Comparison of ENCODE assay signal across 8 cellular contexts in the genomic region with DNA sequence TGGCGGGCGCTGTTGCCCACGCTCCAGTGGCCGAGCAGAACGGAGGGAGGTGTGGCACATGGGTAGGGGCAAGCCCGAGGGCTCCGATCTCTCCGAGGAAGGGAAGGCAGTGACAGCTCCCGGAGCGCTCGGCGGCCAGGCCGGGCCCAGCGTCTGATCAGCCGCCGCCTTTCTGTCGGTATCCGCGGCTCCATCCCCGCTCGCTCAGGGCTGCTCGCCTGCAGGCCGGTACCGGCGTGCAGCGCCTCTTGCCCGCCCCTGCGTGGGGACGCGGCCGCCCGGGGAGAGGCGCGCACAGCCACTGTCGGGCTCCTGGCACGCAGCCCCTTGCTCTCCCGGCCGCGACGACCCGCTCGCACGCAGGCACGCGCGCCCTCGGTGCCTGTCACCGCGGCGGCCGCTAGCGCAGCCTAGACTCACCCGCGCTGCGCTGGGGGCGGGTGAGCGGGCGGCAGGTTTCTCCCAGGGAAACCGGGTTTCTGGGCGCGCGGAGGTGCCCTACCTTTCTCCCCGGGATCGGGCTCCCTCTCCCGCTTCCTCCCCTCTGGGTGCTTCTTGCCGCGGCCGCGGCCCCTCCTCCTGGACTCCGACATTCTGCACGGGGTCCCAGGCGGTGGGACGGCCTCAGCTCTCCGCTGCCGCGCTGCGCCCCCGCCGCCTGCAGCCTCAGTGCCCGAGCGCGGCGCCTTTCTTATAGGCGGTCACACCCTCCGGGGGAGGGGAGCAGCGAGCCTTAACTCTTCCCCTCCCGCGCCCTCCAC.
DNase-seq lines count a peak whose midpoint lies in the region; TF ChIP-seq lines count a peak whose summit lies in the region.

No MANE protein-coding gene starts in this region.

- H3K9me3 Mint-ChIP-seq in progenitor cell of endocrine pancreas (ENCODE audit: low read depth) = no peaks in the 10 kb centered on the region
- H3K9me3 Mint-ChIP-seq in T-helper 2 cell treated with Interferon-gamma antibody and Interleukin-4, amounts not matched to agents 5 μg/mL and 100 μg/mL, for 36 hours = no peaks in the 10 kb centered on the region

- peak overlapping the region; percentile 38 for H3K4me3 ChIP-seq in ACC112 (ENCODE audit: low read depth, low read length)
- H3K4me3 ChIP-seq in right atrium auricular region = peak overlapping the region; percentile 34 to 57

- DNase-seq in GM19238 (ENCODE audit: insufficient read length, low spot score) (peak; percentile 38), right atrium auricular region (ENCODE audit: low spot score) (no peak), progenitor cell of endocrine pancreas (ENCODE audit: low spot score, unreplicated experiment) (peak; percentile 39), NCI-H2081 treated with DMSO at 0.1 percent for 48 hours (lab: John Stamatoyannopoulos, UW) (no peak), cerebellar nuclear complex (lab: John Stamatoyannopoulos, UW) (no peak)
- DNase-seq in activated T-cell treated with anti-CD3 and anti-CD28 coated beads, Interleukin-2, amount 50 U/mL, for 48 hours = peak; percentile 25 to 37
- DNase-seq in T-helper 2 cell treated with Interferon-gamma antibody and Interleukin-4, amounts not matched to agents 5 μg/mL and 100 μg/mL, for 36 hours (ENCODE audit: low spot score) = no peak

- TF ChIP-seq CTCF in right atrium auricular region (IDR thresholded peaks at IDR 0.05) = no peak
- no peak for TF ChIP-seq CTCF in progenitor cell of endocrine pancreas (IDR thresholded peaks at IDR 0.05; ENCODE audit: unreplicated experiment)

- no peak overlapping the region for H3K27ac ChIP-seq in ACC112 (ENCODE audit: low read depth, low read length)
- no peak overlapping the region for H3K27ac ChIP-seq in right atrium auricular region

- peaks cover 49% of the 10 kb centered on the region for H3K27me3 Mint-ChIP-seq in progenitor cell of endocrine pancreas
- H3K27me3 Mint-ChIP-seq in T-helper 2 cell treated with Interferon-gamma antibody and Interleukin-4, amounts not matched to agents 5 μg/mL and 100 μg/mL, for 36 hours (ENCODE audit: low read depth) = peaks cover 32% of the 10 kb centered on the region

- H3K36me3 Mint-ChIP-seq in progenitor cell of endocrine pancreas (ENCODE audit: insufficient read depth) = no peaks in the 10 kb centered on the region
- no peaks in the 10 kb centered on the region for H3K36me3 Mint-ChIP-seq in T-helper 2 cell treated with Interferon-gamma antibody and Interleukin-4, amounts not matched to agents 5 μg/mL and 100 μg/mL, for 36 hours (ENCODE audit: low read depth)

- no peaks in the 10 kb centered on the region for H3K4me1 ChIP-seq in ACC112 (ENCODE audit: control insufficient read depth, insufficient read depth, low read length, unreplicated experiment)
- H3K4me1 ChIP-seq in right atrium auricular region = peaks cover 0 to 21% of the 10 kb centered on the region in 2 donors

- H3K27me3 ChIP-seq in ACC112 (ENCODE audit: insufficient read depth, low read length) = peaks cover 87% of the 10 kb centered on the region
- no peaks in the 10 kb centered on the region for H3K27me3 ChIP-seq in right atrium auricular region

- no peak overlapping the region for H3K27ac Mint-ChIP-seq in progenitor cell of endocrine pancreas
- H3K27ac Mint-ChIP-seq in T-helper 2 cell treated with Interferon-gamma antibody and Interleukin-4, amounts not matched to agents 5 μg/mL and 100 μg/mL, for 36 hours = no peak overlapping the region

- H3K4me3 Mint-ChIP-seq in progenitor cell of endocrine pancreas (ENCODE audit: low read depth) = peak overlapping the region; percentile 63
- H3K4me3 Mint-ChIP-seq in T-helper 2 cell treated with Interferon-gamma antibody and Interleukin-4, amounts not matched to agents 5 μg/mL and 100 μg/mL, for 36 hours = no peak overlapping the region

- peaks cover 3% of the 10 kb centered on the region for H3K4me1 Mint-ChIP-seq in progenitor cell of endocrine pancreas (ENCODE audit: low read depth)
- H3K4me1 Mint-ChIP-seq in T-helper 2 cell treated with Interferon-gamma antibody and Interleukin-4, amounts not matched to agents 5 μg/mL and 100 μg/mL, for 36 hours (ENCODE audit: low read depth) = no peaks in the 10 kb centered on the region

- no peak overlapping the region for H2AFZ ChIP-seq in ACC112 (ENCODE audit: low read length, unreplicated experiment)

- no peaks in the 10 kb centered on the region for H3K36me3 ChIP-seq in ACC112 (ENCODE audit: insufficient read depth, low read length)
- no peaks in the 10 kb centered on the region for H3K36me3 ChIP-seq in right atrium auricular region

- no peaks in the 10 kb centered on the region for H3K79me2 ChIP-seq in ACC112 (ENCODE audit: control insufficient read depth, insufficient read depth, low read length, unreplicated experiment)

- H3K9me3 ChIP-seq in right atrium auricular region = no peaks in the 10 kb centered on the region

Comparison
In these comparisons a context has a peak if more than half of its experiments do, and no peak if none do; other contexts are left out.
1. DNase-seq: peak in GM19238 (single experiment), activated T-cell treated with anti-CD3 and anti-CD28 coated beads, Interleukin-2, amount 50 U/mL, for 48 hours (2 of 2) and progenitor cell of endocrine pancreas (single experiment); none in right atrium auricular region (single experiment), NCI-H2081 treated with DMSO at 0.1 percent for 48 hours (single experiment), T-helper 2 cell treated with Interferon-gamma antibody and Interleukin-4, amounts not matched to agents 5 μg/mL and 100 μg/mL, for 36 hours (single experiment) and cerebellar nuclear complex (0 of 2).